Comparison of ENCODE assay signal across 1 cellular context in the genomic region with DNA sequence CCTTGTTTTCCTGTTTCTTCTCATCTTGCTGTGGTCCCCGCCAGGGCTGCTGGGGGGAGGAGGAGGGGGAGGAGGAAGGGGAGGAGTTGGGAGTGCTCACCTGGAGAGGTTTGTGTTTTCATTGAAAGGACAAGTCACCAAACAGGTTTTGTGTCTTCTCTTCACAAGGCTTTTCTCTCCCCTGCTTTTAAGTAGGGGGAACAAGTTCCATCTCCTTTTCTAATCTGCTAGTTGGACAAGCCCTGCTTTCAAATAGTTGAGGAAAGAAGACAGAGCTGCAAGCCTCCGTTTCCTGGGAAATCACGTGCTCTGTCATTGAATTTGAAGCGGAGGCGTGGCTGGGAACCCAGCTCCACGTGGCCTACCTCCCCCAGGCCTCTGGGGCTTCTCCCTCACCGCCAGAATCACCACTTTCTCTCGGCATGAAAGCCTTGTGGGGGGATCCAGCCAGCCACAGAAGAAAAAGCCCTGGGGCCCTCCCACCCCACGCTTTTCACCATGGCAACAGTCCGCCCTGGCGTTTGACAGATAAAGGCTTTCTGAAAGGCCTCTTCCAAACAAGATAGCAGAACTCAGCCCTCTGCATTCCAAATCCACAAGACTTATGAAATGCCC.
TF ChIP-seq lines count a peak whose summit lies in the region.

No MANE protein-coding gene starts in this region.

TF ChIP-seq in HepG2, 621 proteins besides CTCF, POLR2A, EP300 and RAD21 (continued from another document and continues in another):
- TF ChIP-seq, protein P1, sequence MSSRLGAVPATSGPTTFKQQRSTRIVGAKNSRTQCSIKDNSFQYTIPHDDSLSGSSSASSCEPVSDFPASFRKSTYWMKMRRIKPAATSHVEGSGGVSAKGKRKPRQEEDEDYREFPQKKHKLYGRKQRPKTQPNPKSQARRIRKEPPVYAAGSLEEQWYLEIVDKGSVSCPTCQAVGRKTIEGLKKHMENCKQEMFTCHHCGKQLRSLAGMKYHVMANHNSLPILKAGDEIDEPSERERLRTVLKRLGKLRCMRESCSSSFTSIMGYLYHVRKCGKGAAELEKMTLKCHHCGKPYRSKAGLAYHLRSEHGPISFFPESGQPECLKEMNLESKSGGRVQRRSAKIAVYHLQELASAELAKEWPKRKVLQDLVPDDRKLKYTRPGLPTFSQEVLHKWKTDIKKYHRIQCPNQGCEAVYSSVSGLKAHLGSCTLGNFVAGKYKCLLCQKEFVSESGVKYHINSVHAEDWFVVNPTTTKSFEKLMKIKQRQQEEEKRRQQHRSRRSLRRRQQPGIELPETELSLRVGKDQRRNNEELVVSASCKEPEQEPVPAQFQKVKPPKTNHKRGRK (CRISPR knock-in tag; IDR thresholded peaks at IDR 0.05): no peak
- peak; percentile 66; the same call in 1 of the 2 replicates for TF ChIP-seq ZNF430 (CRISPR knock-in tag; IDR thresholded peaks at IDR 0.05)
- 0 out of 2 replicates have a peak, but pooled peaks have one; percentile 7 for TF ChIP-seq HNF1B (CRISPR knock-in tag; IDR thresholded peaks at IDR 0.05)
- no peak for TF ChIP-seq YY1 (IDR thresholded peaks at IDR 0.05; ENCODE audit: insufficient read depth, insufficient replicate concordance, low read depth, low read length)
- TF ChIP-seq, protein P2, sequence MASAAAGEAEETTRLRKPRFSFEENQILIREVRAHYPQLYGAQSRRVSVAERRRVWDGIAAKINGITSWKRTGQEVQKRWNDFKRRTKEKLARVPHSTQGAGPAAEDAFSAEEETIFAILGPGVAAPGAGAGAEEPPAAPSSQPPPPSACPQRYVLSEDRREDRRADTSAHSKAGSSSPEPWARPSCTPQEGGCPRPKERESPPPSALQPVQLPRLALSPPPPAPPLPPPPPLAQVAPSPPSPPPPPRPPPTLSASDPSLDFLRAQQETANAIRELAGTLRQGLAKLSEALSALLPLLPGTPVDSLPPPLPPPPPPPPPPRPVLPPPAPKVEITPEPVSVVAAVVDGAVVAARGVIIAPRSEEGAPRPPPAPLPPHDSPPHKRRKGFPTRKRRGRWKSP (CRISPR knock-in tag; IDR thresholded peaks at IDR 0.05): peak; percentile 79
- no peak for TF ChIP-seq ZNF282 (IDR thresholded peaks at IDR 0.05; ENCODE audit: partially characterized antibody)
- TF ChIP-seq CREB3 (CRISPR knock-in tag; IDR thresholded peaks at IDR 0.05): no peak
- peak; percentile 54; the same call in 1 of the 2 replicates for TF ChIP-seq GATAD2A (CRISPR knock-in tag; IDR thresholded peaks at IDR 0.05)
- 0 out of 2 replicates have a peak, but pooled peaks have one; percentile 27 for TF ChIP-seq SMAD3 (CRISPR knock-in tag; IDR thresholded peaks at IDR 0.05)
- TF ChIP-seq ARNT (IDR thresholded peaks at IDR 0.05): no peak
- TF ChIP-seq, protein P3, sequence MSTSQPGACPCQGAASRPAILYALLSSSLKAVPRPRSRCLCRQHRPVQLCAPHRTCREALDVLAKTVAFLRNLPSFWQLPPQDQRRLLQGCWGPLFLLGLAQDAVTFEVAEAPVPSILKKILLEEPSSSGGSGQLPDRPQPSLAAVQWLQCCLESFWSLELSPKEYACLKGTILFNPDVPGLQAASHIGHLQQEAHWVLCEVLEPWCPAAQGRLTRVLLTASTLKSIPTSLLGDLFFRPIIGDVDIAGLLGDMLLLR (CRISPR knock-in tag; IDR thresholded peaks at IDR 0.05): peak; percentile 56; the same call in 1 of the 2 replicates
- TF ChIP-seq, protein P4, sequence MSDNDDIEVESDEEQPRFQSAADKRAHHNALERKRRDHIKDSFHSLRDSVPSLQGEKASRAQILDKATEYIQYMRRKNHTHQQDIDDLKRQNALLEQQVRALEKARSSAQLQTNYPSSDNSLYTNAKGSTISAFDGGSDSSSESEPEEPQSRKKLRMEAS (IDR thresholded peaks at IDR 0.05): peak; percentile 98
- peak; percentile 77 for TF ChIP-seq ZNF781 (CRISPR knock-in tag; IDR thresholded peaks at IDR 0.05; ENCODE audit: borderline replicate concordance, not compliant biosample characterization)
- TF ChIP-seq, protein P5, sequence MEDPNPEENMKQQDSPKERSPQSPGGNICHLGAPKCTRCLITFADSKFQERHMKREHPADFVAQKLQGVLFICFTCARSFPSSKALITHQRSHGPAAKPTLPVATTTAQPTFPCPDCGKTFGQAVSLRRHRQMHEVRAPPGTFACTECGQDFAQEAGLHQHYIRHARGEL (CRISPR knock-in tag; IDR thresholded peaks at IDR 0.05): no peak
- peak; percentile 36; the same call in 1 of the 2 replicates for TF ChIP-seq YEATS2 (CRISPR knock-in tag; IDR thresholded peaks at IDR 0.05; ENCODE audit: borderline replicate concordance)
- TF ChIP-seq, protein P6, sequence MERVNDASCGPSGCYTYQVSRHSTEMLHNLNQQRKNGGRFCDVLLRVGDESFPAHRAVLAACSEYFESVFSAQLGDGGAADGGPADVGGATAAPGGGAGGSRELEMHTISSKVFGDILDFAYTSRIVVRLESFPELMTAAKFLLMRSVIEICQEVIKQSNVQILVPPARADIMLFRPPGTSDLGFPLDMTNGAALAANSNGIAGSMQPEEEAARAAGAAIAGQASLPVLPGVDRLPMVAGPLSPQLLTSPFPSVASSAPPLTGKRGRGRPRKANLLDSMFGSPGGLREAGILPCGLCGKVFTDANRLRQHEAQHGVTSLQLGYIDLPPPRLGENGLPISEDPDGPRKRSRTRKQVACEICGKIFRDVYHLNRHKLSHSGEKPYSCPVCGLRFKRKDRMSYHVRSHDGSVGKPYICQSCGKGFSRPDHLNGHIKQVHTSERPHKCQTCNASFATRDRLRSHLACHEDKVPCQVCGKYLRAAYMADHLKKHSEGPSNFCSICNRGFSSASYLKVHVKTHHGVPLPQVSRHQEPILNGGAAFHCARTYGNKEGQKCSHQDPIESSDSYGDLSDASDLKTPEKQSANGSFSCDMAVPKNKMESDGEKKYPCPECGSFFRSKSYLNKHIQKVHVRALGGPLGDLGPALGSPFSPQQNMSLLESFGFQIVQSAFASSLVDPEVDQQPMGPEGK (CRISPR knock-in tag; IDR thresholded peaks at IDR 0.05): peak; percentile 59
- TF ChIP-seq ZSCAN31 (CRISPR knock-in tag; IDR thresholded peaks at IDR 0.05; ENCODE audit: low read depth): 0 out of 2 replicates have a peak, but pooled peaks have one; percentile 49
- TF ChIP-seq ZNF792 (CRISPR knock-in tag; IDR thresholded peaks at IDR 0.05): peak; percentile 30; the same call in 1 of the 2 replicates
- peak; percentile 97 for TF ChIP-seq MXD4 (CRISPR knock-in tag; IDR thresholded peaks at IDR 0.05)
- TF ChIP-seq, protein P7, sequence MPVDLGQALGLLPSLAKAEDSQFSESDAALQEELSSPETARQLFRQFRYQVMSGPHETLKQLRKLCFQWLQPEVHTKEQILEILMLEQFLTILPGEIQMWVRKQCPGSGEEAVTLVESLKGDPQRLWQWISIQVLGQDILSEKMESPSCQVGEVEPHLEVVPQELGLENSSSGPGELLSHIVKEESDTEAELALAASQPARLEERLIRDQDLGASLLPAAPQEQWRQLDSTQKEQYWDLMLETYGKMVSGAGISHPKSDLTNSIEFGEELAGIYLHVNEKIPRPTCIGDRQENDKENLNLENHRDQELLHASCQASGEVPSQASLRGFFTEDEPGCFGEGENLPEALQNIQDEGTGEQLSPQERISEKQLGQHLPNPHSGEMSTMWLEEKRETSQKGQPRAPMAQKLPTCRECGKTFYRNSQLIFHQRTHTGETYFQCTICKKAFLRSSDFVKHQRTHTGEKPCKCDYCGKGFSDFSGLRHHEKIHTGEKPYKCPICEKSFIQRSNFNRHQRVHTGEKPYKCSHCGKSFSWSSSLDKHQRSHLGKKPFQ (CRISPR knock-in tag; IDR thresholded peaks at IDR 0.05; ENCODE audit: insufficient replicate concordance): peak; percentile 87
- no peak for TF ChIP-seq ARNTL (CRISPR knock-in tag; IDR thresholded peaks at IDR 0.05)
- TF ChIP-seq TSC22D2 (CRISPR knock-in tag; IDR thresholded peaks at IDR 0.05; ENCODE audit: borderline replicate concordance): no peak
- 0 out of 2 replicates have a peak, but pooled peaks have one; percentile 48 for TF ChIP-seq KLF6 (CRISPR knock-in tag; IDR thresholded peaks at IDR 0.05)
- TF ChIP-seq TFAP4 (IDR thresholded peaks at IDR 0.05; ENCODE audit: borderline replicate concordance, low read depth): peak; percentile 24; the same call in 1 of the 2 replicates
- TF ChIP-seq BCL3 (CRISPR knock-in tag; IDR thresholded peaks at IDR 0.05): peak; percentile 63; the same call in 1 of the 2 replicates
- TF ChIP-seq SAP130 (CRISPR knock-in tag; IDR thresholded peaks at IDR 0.05; ENCODE audit: low read depth): peak; percentile 94
- peak; percentile 59 for TF ChIP-seq POLR2AphosphoS5 (IDR thresholded peaks at IDR 0.05; ENCODE audit: low read depth, low read length)
- TF ChIP-seq ZNF343 (CRISPR knock-in tag; IDR thresholded peaks at IDR 0.05): no peak
- TF ChIP-seq, protein P8, sequence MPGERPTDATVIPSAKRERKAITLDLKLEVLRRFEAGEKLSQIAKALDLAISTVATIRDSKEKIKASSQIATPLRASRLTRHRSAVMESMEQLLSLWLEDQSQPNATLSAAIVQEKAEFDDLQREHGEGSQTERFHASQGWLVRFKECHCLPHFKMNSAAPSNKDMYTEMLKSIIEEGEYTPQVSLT (CRISPR knock-in tag; IDR thresholded peaks at IDR 0.05; ENCODE audit: borderline replicate concordance, low read depth): 0 out of 2 replicates have a peak, but pooled peaks have one; percentile 53
- TF ChIP-seq, protein P9, sequence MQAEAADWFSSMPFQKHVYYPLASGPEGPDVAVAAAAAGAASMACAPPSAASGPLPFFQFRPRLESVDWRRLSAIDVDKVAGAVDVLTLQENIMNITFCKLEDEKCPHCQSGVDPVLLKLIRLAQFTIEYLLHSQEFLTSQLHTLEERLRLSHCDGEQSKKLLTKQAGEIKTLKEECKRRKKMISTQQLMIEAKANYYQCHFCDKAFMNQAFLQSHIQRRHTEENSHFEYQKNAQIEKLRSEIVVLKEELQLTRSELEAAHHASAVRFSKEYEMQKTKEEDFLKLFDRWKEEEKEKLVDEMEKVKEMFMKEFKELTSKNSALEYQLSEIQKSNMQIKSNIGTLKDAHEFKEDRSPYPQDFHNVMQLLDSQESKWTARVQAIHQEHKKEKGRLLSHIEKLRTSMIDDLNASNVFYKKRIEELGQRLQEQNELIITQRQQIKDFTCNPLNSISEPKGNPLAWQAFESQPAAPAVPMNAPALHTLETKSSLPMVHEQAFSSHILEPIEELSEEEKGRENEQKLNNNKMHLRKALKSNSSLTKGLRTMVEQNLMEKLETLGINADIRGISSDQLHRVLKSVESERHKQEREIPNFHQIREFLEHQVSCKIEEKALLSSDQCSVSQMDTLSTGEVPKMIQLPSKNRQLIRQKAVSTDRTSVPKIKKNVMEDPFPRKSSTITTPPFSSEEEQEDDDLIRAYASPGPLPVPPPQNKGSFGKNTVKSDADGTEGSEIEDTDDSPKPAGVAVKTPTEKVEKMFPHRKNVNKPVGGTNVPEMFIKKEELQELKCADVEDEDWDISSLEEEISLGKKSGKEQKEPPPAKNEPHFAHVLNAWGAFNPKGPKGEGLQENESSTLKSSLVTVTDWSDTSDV (CRISPR knock-in tag; IDR thresholded peaks at IDR 0.05): no peak
- TF ChIP-seq SNAPC2 (CRISPR knock-in tag; IDR thresholded peaks at IDR 0.05): 0 out of 2 replicates have a peak, but pooled peaks have one; percentile 49
- TF ChIP-seq, protein P10, sequence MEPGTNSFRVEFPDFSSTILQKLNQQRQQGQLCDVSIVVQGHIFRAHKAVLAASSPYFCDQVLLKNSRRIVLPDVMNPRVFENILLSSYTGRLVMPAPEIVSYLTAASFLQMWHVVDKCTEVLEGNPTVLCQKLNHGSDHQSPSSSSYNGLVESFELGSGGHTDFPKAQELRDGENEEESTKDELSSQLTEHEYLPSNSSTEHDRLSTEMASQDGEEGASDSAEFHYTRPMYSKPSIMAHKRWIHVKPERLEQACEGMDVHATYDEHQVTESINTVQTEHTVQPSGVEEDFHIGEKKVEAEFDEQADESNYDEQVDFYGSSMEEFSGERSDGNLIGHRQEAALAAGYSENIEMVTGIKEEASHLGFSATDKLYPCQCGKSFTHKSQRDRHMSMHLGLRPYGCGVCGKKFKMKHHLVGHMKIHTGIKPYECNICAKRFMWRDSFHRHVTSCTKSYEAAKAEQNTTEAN (CRISPR knock-in tag; conservative IDR thresholded peaks at IDR 0.05): no peak
- peak; percentile 35; the same call in 1 of the 2 replicates for TF ChIP-seq MIXL1 (CRISPR knock-in tag; IDR thresholded peaks at IDR 0.05)
- no peak for TF ChIP-seq RFXAP (CRISPR knock-in tag; IDR thresholded peaks at IDR 0.05; ENCODE audit: borderline replicate concordance)
- peak; percentile 64 for TF ChIP-seq RAD51 (IDR thresholded peaks at IDR 0.05; ENCODE audit: borderline replicate concordance)
- TF ChIP-seq NR2F2 (IDR thresholded peaks at IDR 0.05; ENCODE audit: borderline replicate concordance, low read depth): peak; percentile 23; the same call in 1 of the 2 replicates
